In genomic region chr4:18021720-18022571, GRCh38 we compare ENCODE assay signal across 8 cellular contexts. TPM values are rescaled to one million over a fixed set of nuclear protein-coding genes. Genes with fewer than 3 reads are reported as not detected.
A peak's percentile ranks its signal among the peaks of the same experiment; 100 is the strongest.
DNase-seq lines count a peak whose midpoint lies in the region; TF ChIP-seq lines count a peak whose summit lies in the region.

Gene LCORL (minus strand): TSS chr4:18021755. CDS start chr4:18021751, 4 bp downstream.

- no peaks in the 10 kb centered on the region for H3K36me3 ChIP-seq in suprapubic skin

- peak within 1 kb of the TSS; percentile 81 for H3K27ac Mint-ChIP-seq in activated naive CD4-positive, alpha-beta T cell treated with anti-CD3 and anti-CD28 coated beads, Interleukin-2, amount 50 U/mL, for 24 hours

- peak within 1 kb of the TSS; percentile 97 for H3K4me3 Mint-ChIP-seq in activated naive CD4-positive, alpha-beta T cell treated with anti-CD3 and anti-CD28 coated beads, Interleukin-2, amount 50 U/mL, for 24 hours

- peaks cover 20% of the 10 kb centered on the region for H3K4me1 ChIP-seq in suprapubic skin

- no peaks in the 10 kb centered on the region for H3K36me3 Mint-ChIP-seq in activated naive CD4-positive, alpha-beta T cell treated with anti-CD3 and anti-CD28 coated beads, Interleukin-2, amount 50 U/mL, for 24 hours

- TF ChIP-seq CTCF in HFF-Myc (IDR thresholded peaks at IDR 0.05; ENCODE audit: low read depth, low read length, missing control alignments), result peak; percentile 9
- no peak for TF ChIP-seq CTCF in suprapubic skin (IDR thresholded peaks at IDR 0.05)

- H3K9me3 ChIP-seq in suprapubic skin, result no peaks in the 10 kb centered on the region

- peak; percentile 91 for DNase-seq in GM04504 (ENCODE audit: low read depth)
- DNase-seq in HFF-Myc (ENCODE audit: extremely low read depth, low read depth), result peak; percentile 91
- DNase-seq in NAMALWA (ENCODE audit: low spot score), result peak; percentile 98
- DNase-seq in SK-N-DZ (ENCODE audit: low spot score), result peak; percentile 97
- peak; percentile 96 for DNase-seq in globus pallidus (ENCODE audit: low spot score)
- peak; percentile 73 to 100 (median 93) for DNase-seq in nucleus accumbens (lab: John Stamatoyannopoulos, UW)
- peak; percentile 95 to 96 for DNase-seq in suprapubic skin (ENCODE audit: low spot score in 2 of 2)

- peak in 1 of 2 donors; percentile 26 for TF ChIP-seq POLR2A in suprapubic skin (IDR thresholded peaks at IDR 0.05)

- H3K27me3 Mint-ChIP-seq in activated naive CD4-positive, alpha-beta T cell treated with anti-CD3 and anti-CD28 coated beads, Interleukin-2, amount 50 U/mL, for 24 hours, result peaks cover 8% of the 10 kb centered on the region

- H3K27me3 ChIP-seq in suprapubic skin, result no peaks in the 10 kb centered on the region

- H3K4me3 ChIP-seq in HFF-Myc (replicated peaks; ENCODE audit: low read depth, low read length) (peak within 1 kb of the TSS; percentile 83), suprapubic skin (peak within 1 kb of the TSS; percentile 93)

- no peaks in the 10 kb centered on the region for H3K9me3 Mint-ChIP-seq in activated naive CD4-positive, alpha-beta T cell treated with anti-CD3 and anti-CD28 coated beads, Interleukin-2, amount 50 U/mL, for 24 hours

- H3K27ac ChIP-seq in suprapubic skin, result peak within 1 kb of the TSS; percentile 95

- no peak for TF ChIP-seq EP300 in suprapubic skin (IDR thresholded peaks at IDR 0.05)

- peaks cover 22% of the 10 kb centered on the region for H3K4me1 Mint-ChIP-seq in activated naive CD4-positive, alpha-beta T cell treated with anti-CD3 and anti-CD28 coated beads, Interleukin-2, amount 50 U/mL, for 24 hours

- WGBS in suprapubic skin, result 0% methylated on average over 52 of the region's 71 CpGs

RNA-seq across cellular contexts. Expression of gene LCORL, which starts in this region (rescaled TPM):
- 20.6 and 21.5 TPM in 2 replicates for polyA plus RNA-seq in SK-N-DZ (2014; cell fraction: cytosol; rRNA removed)
- 8.2 and 14.7 TPM in 2 replicates for polyA plus RNA-seq in SK-N-DZ (2014; cell fraction: nucleus; rRNA removed)
- total RNA-seq in suprapubic skin, result 10 to 100 TPM; 14.9 to 26.4 (median 19.6) TPM

Comparison
In these comparisons a context has a peak if more than half of its experiments do, and no peak if none do; other contexts are left out.
1. Peak in every context shown above with its lines: DNase-seq, H3K4me3 ChIP-seq and H3K27ac ChIP-seq.